Comparison of ENCODE assay signal across 25 cellular contexts in genomic region chr16:373020-373598, GRCh38.
"Had no signal": no experiment of that assay in that cellular context is flagged by ENCODE, and none has a peak within 500 bp of the region (broad histone marks: within the 10 kb centered on the region; RNA-seq: fewer than 3 reads in every experiment).

No MANE protein-coding gene starts in this region.

- H3K27me3 ChIP-seq: upper lobe of left lung had no signal

- H3K4me3 Mint-ChIP-seq: activated CD8-positive, alpha-beta T cell treated with anti-CD3 and anti-CD28 coated beads, Interleukin-2, amount 10 ng/mL, durations not matched to agents 7 days and 5 days; brain; natural killer cell treated with Interleukin-12 subunit alpha and Interleukin-12 subunit beta and Interleukin-15 and Interleukin-18, amount 100 ng/mL, for 72 hours had no signal

- ATAC-seq: activated CD8-positive, alpha-beta T cell treated with anti-CD3 and anti-CD28 coated beads, Interleukin-2, amount 10 ng/mL, durations not matched to agents 7 days and 5 days; esophagus mucosa; left ventricle myocardium superior; natural killer cell treated with Interleukin-12 subunit alpha and Interleukin-12 subunit beta and Interleukin-15 and Interleukin-18, amount 100 ng/mL, for 72 hours; sciatic nerve had no signal

- H3K9me3 ChIP-seq: thoracic aorta, upper lobe of left lung had no signal

- H3K27ac Mint-ChIP-seq: activated CD8-positive, alpha-beta T cell treated with anti-CD3 and anti-CD28 coated beads, Interleukin-2, amount 10 ng/mL, durations not matched to agents 7 days and 5 days; brain; natural killer cell treated with Interleukin-12 subunit alpha and Interleukin-12 subunit beta and Interleukin-15 and Interleukin-18, amount 100 ng/mL, for 72 hours had no signal

- H3K4me3 ChIP-seq: smooth muscle cell, thoracic aorta, upper lobe of left lung had no signal

- DNase-seq: activated CD4-positive, alpha-beta T cell treated with anti-CD3 and anti-CD28 coated beads for 1 hour; activated CD4-positive, alpha-beta T cell treated with anti-CD3 and anti-CD28 coated beads, Interleukin-2, amount 50 U/mL, for 1 hour; activated CD8-positive, alpha-beta memory T cell treated with anti-CD3 and anti-CD28 coated beads, Interleukin-2, amount 50 U/mL, for 4 hours; activated CD8-positive, alpha-beta T cell treated with anti-CD3 and anti-CD28 coated beads, Interleukin-2, amount 10 ng/mL, durations not matched to agents 7 days and 5 days; activated effector memory CD4-positive, alpha-beta T cell treated with anti-CD3 and anti-CD28 coated beads, Interleukin-2, amount 50 U/mL, for 16 hours; activated naive CD4-positive, alpha-beta T cell treated with anti-CD3 and anti-CD28 coated beads, Interleukin-2, amount 50 U/mL, for 16 hours; activated T-cell treated with anti-CD3 and anti-CD28 coated beads, Interleukin-2, amount 50 U/mL, for 48 hours; aorta; dermis blood vessel endothelial cell; effector CD8-positive, alpha-beta T cell; hypothalamus; left ventricle myocardium superior; mammary epithelial cell; midbrain; nucleus accumbens; stimulated activated CD4-positive, alpha-beta T cell treated with anti-CD3 and anti-CD28 coated beads, Interleukin-4, amount 100 ng/mL, for 1 hour; stimulated activated naive CD4-positive, alpha-beta T cell treated with Interleukin-2 at 50 U/mL for 16 hours; T-helper 1 cell had no signal

- H3K27ac ChIP-seq: thoracic aorta, upper lobe of left lung had no signal

- H3K27me3 Mint-ChIP-seq: brain; natural killer cell treated with Interleukin-12 subunit alpha and Interleukin-12 subunit beta and Interleukin-15 and Interleukin-18, amount 100 ng/mL, for 72 hours had no signal

- H3K9me3 Mint-ChIP-seq: brain; natural killer cell treated with Interleukin-12 subunit alpha and Interleukin-12 subunit beta and Interleukin-15 and Interleukin-18, amount 100 ng/mL, for 72 hours had no signal

- H3K36me3 Mint-ChIP-seq: brain; natural killer cell treated with Interleukin-12 subunit alpha and Interleukin-12 subunit beta and Interleukin-15 and Interleukin-18, amount 100 ng/mL, for 72 hours had no signal
